22 cellular contexts compared by ENCODE assay signal in the genomic region with DNA sequence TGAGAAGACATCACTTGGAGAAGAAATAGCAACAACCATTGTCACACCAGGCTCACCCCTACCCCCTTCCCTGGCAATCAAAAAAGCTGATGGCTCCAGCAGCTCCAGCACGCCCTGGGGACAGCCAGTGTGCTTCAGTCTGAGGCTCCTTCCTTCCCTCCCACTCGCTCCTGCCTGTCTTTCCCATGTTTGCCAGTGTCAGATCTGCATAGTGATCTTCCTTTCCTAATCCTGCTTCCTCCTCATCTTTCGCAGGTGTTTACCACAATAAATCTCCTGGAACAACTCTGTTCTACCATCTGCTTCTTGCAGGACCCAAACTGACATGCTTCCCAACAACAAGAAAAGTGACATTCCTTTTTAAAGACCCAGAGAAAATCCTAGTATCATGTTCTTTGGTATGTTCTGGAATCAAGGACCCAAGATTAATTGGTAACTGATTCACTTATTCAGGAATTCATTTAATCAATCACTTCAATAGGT. TPM values are rescaled to one million over a fixed set of nuclear protein-coding genes. Genes with fewer than 3 reads are reported as not detected.
DNase-seq lines count a peak whose midpoint lies in the region; ATAC-seq, FAIRE-seq and TF ChIP-seq lines count a peak whose summit lies in the region.
"Had no signal": no experiment of that assay in that cellular context is flagged by ENCODE, and none has a peak within 500 bp of the region (broad histone marks: within the 10 kb centered on the region; RNA-seq: fewer than 3 reads in every experiment).

No MANE protein-coding gene starts in this region.

- no peak overlapping the region for H3K9ac ChIP-seq in Karpas-422 (ENCODE audit: low read length)
- peak overlapping the region in 1 of 2 experiments; percentile 72; a peak in 1 of 4 replicates for H3K9ac ChIP-seq in K562 (ENCODE audit: insufficient read depth in 1 of 2, low read depth in 2 of 2, low read length in 2 of 2)

- in situ Hi-C loops in K562 (cut with MboI): no loop called here

- no peak for TF ChIP-seq POLR2A in K562 (conservative IDR thresholded peaks at IDR 0.05)

- H3K4me1 Mint-ChIP-seq in Calu3 (ENCODE audit: low read depth, unreplicated experiment) (peaks cover 58% of the 10 kb centered on the region), nephron (peaks cover 42% of the 10 kb centered on the region)

- FAIRE-seq in K562 (lab: Jason Lieb, UNC): no peak
- FAIRE-seq: bronchial epithelial cell had no signal

- H3K4me2 ChIP-seq in Karpas-422 (ENCODE audit: low read depth, low read length, poor library complexity, severe bottlenecking) (no peak overlapping the region), K562 (ENCODE audit: insufficient read depth, low read length) (peak overlapping the region; percentile 0; the same call in 1 of the 2 replicates)

- H3K9me3 ChIP-seq in Karpas-422 (ENCODE audit: low read length) (no peaks in the 10 kb centered on the region), K562 (replicated peaks; ENCODE audit: control insufficient read depth, insufficient read depth, low read depth, low read length) (no peaks in the 10 kb centered on the region)
- H3K9me3 ChIP-seq: lower lobe of right lung, thyroid gland had no signal

- TF ChIP-seq RAD21 in K562 (CRISPR knock-in tag; conservative IDR thresholded peaks at IDR 0.05 in 1 of 2, IDR thresholded peaks at IDR 0.05 in 1 of 2): no peak

- POLR2A ChIA-PET in K562 (lab: Yijun Ruan, JAX): interaction anchor here (0.7 kb wide), 2 partner anchors 9 to 1799 kb away, joined by 3 to 4 read pairs; no protein-coding TSS in a partner anchor

- H3K4me3 ChIP-seq in Karpas-422 (ENCODE audit: low read length): no peak overlapping the region
- H3K4me3 ChIP-seq in K562: no peak overlapping the region
- H3K4me3 ChIP-seq: heart right ventricle, lower lobe of right lung, thyroid gland had no signal

- BruUV-seq in Calu3 (replicated peaks; lab: Mats Ljungman, UMichigan) (no TSS peak), K562 (replicated peaks; lab: Mats Ljungman, UMichigan) (no TSS peak)

- H3K4me1 ChIP-seq in Karpas-422 (ENCODE audit: low read length) (peaks cover 75% of the 10 kb centered on the region), K562 (replicated peaks in 1 of 2; ENCODE audit: control insufficient read depth in 2 of 2, insufficient read depth in 2 of 2, low read length in 2 of 2) (peaks cover 18 to 25% of the 10 kb centered on the region in 2 experiments)

- peak; percentile 20; the same call in 1 of the 3 replicates for ATAC-seq in K562
- ATAC-seq: activated naive CD8-positive, alpha-beta T cell treated with anti-CD3 and anti-CD28 coated beads, Interleukin-2, amount 50 U/mL, for 24 hours; Panc1; stimulated activated memory B cell treated with anti-CD40 and anti-IgM and Interleukin-4, amounts not matched to agents 10 μg/mL and 1 μg/mL and 100 μg/mL, for 72 hours had no signal

- H3K27ac Mint-ChIP-seq in Calu3 (ENCODE audit: unreplicated experiment) (peak overlapping the region; percentile 88), nephron (peak overlapping the region in 2 of 3 experiments; percentile 12 to 23)
- H3K27ac Mint-ChIP-seq: activated naive CD8-positive, alpha-beta T cell treated with anti-CD3 and anti-CD28 coated beads, Interleukin-2, amount 50 U/mL, for 24 hours; dendritic cell treated with granulocyte-macrophage colony-stimulating factor and Interleukin-4, amounts not matched to agents 40 ng/mL and 50 ng/mL, for 4 days; immature natural killer cell; stimulated activated memory B cell treated with anti-CD40 and anti-IgM and Interleukin-4, amounts not matched to agents 10 μg/mL and 1 μg/mL and 100 μg/mL, for 72 hours; T-helper 1 cell treated with Interleukin-12 subunit alpha and Interleukin-12 subunit beta and Interleukin-4 antibody, amounts not matched to agents 30 μg/mL and 1 μg/mL, for 36 hours had no signal

- H4K20me1 ChIP-seq in Karpas-422 (ENCODE audit: insufficient read depth, low read depth, low read length) (no peaks in the 10 kb centered on the region), K562 (replicated peaks; ENCODE audit: control insufficient read depth, insufficient read depth, low read length) (no peaks in the 10 kb centered on the region)

- peak overlapping the region; percentile 21 for H3K4me3 Mint-ChIP-seq in Calu3 (ENCODE audit: low read depth, unreplicated experiment)
- H3K4me3 Mint-ChIP-seq in nephron: no peak overlapping the region
- H3K4me3 Mint-ChIP-seq: activated naive CD8-positive, alpha-beta T cell treated with anti-CD3 and anti-CD28 coated beads, Interleukin-2, amount 50 U/mL, for 24 hours; dendritic cell treated with granulocyte-macrophage colony-stimulating factor and Interleukin-4, amounts not matched to agents 40 ng/mL and 50 ng/mL, for 4 days; immature natural killer cell; stimulated activated memory B cell treated with anti-CD40 and anti-IgM and Interleukin-4, amounts not matched to agents 10 μg/mL and 1 μg/mL and 100 μg/mL, for 72 hours; T-helper 1 cell treated with Interleukin-12 subunit alpha and Interleukin-12 subunit beta and Interleukin-4 antibody, amounts not matched to agents 30 μg/mL and 1 μg/mL, for 36 hours had no signal

- no peaks in the 10 kb centered on the region for H3K9me2 ChIP-seq in Karpas-422 (replicated peaks; ENCODE audit: insufficient read depth, low read length)

- intact Hi-C loops in Calu3 (cut with micrococcal nuclease; ENCODE audit: unreplicated experiment): loop anchor here (1.0 kb wide), 1 partner anchor 97 kb away; no protein-coding TSS in a partner anchor
- intact Hi-C loops in K562 (cut with micrococcal nuclease): no loop called here

- TF ChIP-seq EP300 in K562 (IDR thresholded peaks at IDR 0.05; ENCODE audit: low read length): no peak

- peak; percentile 20 for DNase-seq in Calu3
- DNase-seq in Karpas-422: no peak
- no peak for DNase-seq in K562 (ENCODE audit: extremely low read depth in 1 of 4, low spot score in 3 of 4)
- DNase-seq in putamen (ENCODE audit: low spot score): no peak
- no peak for DNase-seq in retina
- DNase-seq in activated naive CD4-positive, alpha-beta T cell (lab: John Stamatoyannopoulos, UW): no peak
- DNase-seq: activated CD4-positive, alpha-beta T cell treated with anti-CD3 and anti-CD28 coated beads, Interleukin-2, amount 50 U/mL, for 1 hour; activated CD8-positive, alpha-beta memory T cell treated with anti-CD3 and anti-CD28 coated beads, Interleukin-2, amount 50 U/mL, for 48 hours; activated effector memory CD4-positive, alpha-beta T cell treated with Interleukin-2 at 50 U/mL for 16 hours; activated naive CD8-positive, alpha-beta T cell treated with anti-CD3 and anti-CD28 coated beads, Interleukin-2, amount 50 U/mL, for 24 hours; H7; heart right ventricle; immature natural killer cell; NCI-H2107 had no signal

- H3K9me3 Mint-ChIP-seq in Calu3 (ENCODE audit: low read depth, unreplicated experiment): peaks cover 2% of the 10 kb centered on the region
- peaks cover 5% of the 10 kb centered on the region for H3K9me3 Mint-ChIP-seq in nephron
- H3K9me3 Mint-ChIP-seq: activated naive CD8-positive, alpha-beta T cell treated with anti-CD3 and anti-CD28 coated beads, Interleukin-2, amount 50 U/mL, for 24 hours; dendritic cell treated with granulocyte-macrophage colony-stimulating factor and Interleukin-4, amounts not matched to agents 40 ng/mL and 50 ng/mL, for 4 days; immature natural killer cell; stimulated activated memory B cell treated with anti-CD40 and anti-IgM and Interleukin-4, amounts not matched to agents 10 μg/mL and 1 μg/mL and 100 μg/mL, for 72 hours; T-helper 1 cell treated with Interleukin-12 subunit alpha and Interleukin-12 subunit beta and Interleukin-4 antibody, amounts not matched to agents 30 μg/mL and 1 μg/mL, for 36 hours had no signal

- no peak for TF ChIP-seq CTCF in Calu3 (IDR thresholded peaks at IDR 0.05; ENCODE audit: unreplicated experiment)
- no peak for TF ChIP-seq CTCF in K562 (IDR thresholded peaks at IDR 0.05 in 2 of 3, conservative IDR thresholded peaks at IDR 0.05 in 1 of 3; ENCODE audit: insufficient read depth in 2 of 3, low read depth in 1 of 3, low read length in 3 of 3)
- no peak for TF ChIP-seq CTCF in nephron (IDR thresholded peaks at IDR 0.05; ENCODE audit: unreplicated experiment in 3 of 3)

- 80% methylated on average over 1 of the region's 3 CpGs for WGBS in K562 (ENCODE audit: insufficient coverage, low coverage, missing lambda C conversion rate)

- no peaks in the 10 kb centered on the region for H3K27me3 Mint-ChIP-seq in Calu3 (ENCODE audit: unreplicated experiment)
- peaks cover 3% of the 10 kb centered on the region for H3K27me3 Mint-ChIP-seq in nephron (ENCODE audit: low read depth)
- H3K27me3 Mint-ChIP-seq: activated naive CD8-positive, alpha-beta T cell treated with anti-CD3 and anti-CD28 coated beads, Interleukin-2, amount 50 U/mL, for 24 hours; stimulated activated memory B cell treated with anti-CD40 and anti-IgM and Interleukin-4, amounts not matched to agents 10 μg/mL and 1 μg/mL and 100 μg/mL, for 72 hours had no signal

- peaks cover 5% of the 10 kb centered on the region for H3K9me1 ChIP-seq in K562 (ENCODE audit: control insufficient read depth, insufficient read depth, low read length)

- H3K36me3 ChIP-seq in Karpas-422 (ENCODE audit: insufficient read depth, low read length): no peaks in the 10 kb centered on the region
- no peaks in the 10 kb centered on the region; the same call in 2 of the 3 replicates for H3K36me3 ChIP-seq in K562 (ENCODE audit: control insufficient read depth, insufficient read depth, low read length)
- H3K36me3 ChIP-seq: heart right ventricle, lower lobe of right lung, thyroid gland had no signal

- H3K27me3 ChIP-seq in Karpas-422 (ENCODE audit: low read length) (no peaks in the 10 kb centered on the region), K562 (ENCODE audit: control insufficient read depth in 2 of 2, insufficient read depth in 2 of 2, low read length in 2 of 2) (no peaks in the 10 kb centered on the region)
- H3K27me3 ChIP-seq: heart right ventricle, thyroid gland had no signal

- peaks cover 17% of the 10 kb centered on the region for H3K36me3 Mint-ChIP-seq in Calu3 (ENCODE audit: insufficient read depth, unreplicated experiment)
- no peaks in the 10 kb centered on the region for H3K36me3 Mint-ChIP-seq in nephron (ENCODE audit: low read depth)
- H3K36me3 Mint-ChIP-seq: immature natural killer cell; stimulated activated memory B cell treated with anti-CD40 and anti-IgM and Interleukin-4, amounts not matched to agents 10 μg/mL and 1 μg/mL and 100 μg/mL, for 72 hours had no signal

- H3K79me2 ChIP-seq in Karpas-422 (ENCODE audit: low read length): no peaks in the 10 kb centered on the region
- H3K79me2 ChIP-seq in K562 (ENCODE audit: control insufficient read depth, insufficient read depth, low read length): no peaks in the 10 kb centered on the region

- CTCF ChIA-PET in Calu3 (lab: Charles Lee) (interaction anchor here (0.6 to 4.9 kb wide), 12 partner anchors 8 to 503 kb away, joined by 3 to 45 read pairs (median 6); no protein-coding TSS in a partner anchor), K562 (lab: Yijun Ruan, JAX; ENCODE audit: low intra/inter-chr PET ratio) (no interaction called here)

- H2AFZ ChIP-seq in Karpas-422 (ENCODE audit: low read length): no peak overlapping the region
- H2AFZ ChIP-seq in K562 (ENCODE audit: low read depth, low read length): peak overlapping the region; percentile 11; the same call in 1 of the 2 replicates

- H3K27ac ChIP-seq in Karpas-422 (ENCODE audit: low read length) (peak overlapping the region; percentile 97), K562 (ENCODE audit: extremely low read depth, low read depth, low read length) (peak overlapping the region; percentile 17; the same call in 2 of the 3 replicates)
- H3K27ac ChIP-seq: thyroid gland had no signal

RNA-seq across cellular contexts. Expression of a gene that starts 57.1 kb away (rescaled TPM):
- 2.6 and 4.4 TPM in 2 replicates for total RNA-seq in Calu3 (2022)
- not detected in 2 replicates for total RNA-seq in Karpas-422 (2014; rRNA removed; shearing (Covaris generic); ENCODE audit: low replicate concordance)
- 58.4 and 119 TPM in 2 replicates for total RNA-seq in K562 (2011; cell fraction: chromatin; rRNA removed; ENCODE audit: low replicate concordance)
- total RNA-seq in K562 (2011; cell fraction: nucleolus; rRNA removed): 35.9 and 36.8 TPM in 2 replicates
- 71.3 and 117 TPM in 2 replicates for total RNA-seq in K562 (2011; cell fraction: nucleoplasm; rRNA removed)
- 20.0 and 23.8 TPM in 2 replicates for total RNA-seq in K562 (2014; rRNA removed)
- 34.3 and 39.8 TPM in 2 replicates for total RNA-seq in K562 (2014; rRNA removed; fragmentation: Illumina TruSeq; extraction: Trizol)
- 23.1 and 28.3 TPM in 2 replicates for total RNA-seq in K562 (2015; rRNA removed; fragmentation: Illumina TruSeq; extraction: Trizol)
- 22.0 and 24.4 TPM in 2 replicates for total RNA-seq in K562 (2021)
- 36.4 and 36.8 TPM in 2 replicates for polyA plus RNA-seq in K562 (2011; rRNA removed)
- 21.0 and 33.7 TPM in 2 replicates for polyA plus RNA-seq in K562 (2011; cell fraction: cytosol; rRNA removed)
- 58.2 and 62.5 TPM in 2 replicates for polyA plus RNA-seq in K562 (2011; cell fraction: nucleus; rRNA removed)
- 21.6 and 46.5 TPM in 2 replicates for polyA plus RNA-seq in K562 (2012)
- polyA plus RNA-seq in K562 (2014; fragmentation: Illumina TruSeq; extraction: Trizol): 24.7 and 29.2 TPM in 2 replicates
- 10 to 100 TPM; 31.5 to 38.5 TPM for polyA plus RNA-seq in K562 (2014; fragmentation: Nextera tagmentation; extraction: Ambion mirVana)
- 26.5 and 30.6 TPM in 2 replicates for polyA plus RNA-seq in K562 (2014; rRNA removed)
- 44.0 and 52.0 TPM in 2 replicates for polyA minus RNA-seq in K562 (2011; rRNA and poly(A)+ RNA removed)
- polyA minus RNA-seq in K562 (2011; cell fraction: cytosol; rRNA and poly(A)+ RNA removed): 4.1 and 15.5 TPM in 2 replicates
- polyA minus RNA-seq in K562 (2011; cell fraction: nucleus; rRNA and poly(A)+ RNA removed): 40.4 and 57.9 TPM in 2 replicates
- polyA plus RNA-seq: immature natural killer cell had no signal
